ENCODE assay signal across 9 cellular contexts in the genomic region with DNA sequence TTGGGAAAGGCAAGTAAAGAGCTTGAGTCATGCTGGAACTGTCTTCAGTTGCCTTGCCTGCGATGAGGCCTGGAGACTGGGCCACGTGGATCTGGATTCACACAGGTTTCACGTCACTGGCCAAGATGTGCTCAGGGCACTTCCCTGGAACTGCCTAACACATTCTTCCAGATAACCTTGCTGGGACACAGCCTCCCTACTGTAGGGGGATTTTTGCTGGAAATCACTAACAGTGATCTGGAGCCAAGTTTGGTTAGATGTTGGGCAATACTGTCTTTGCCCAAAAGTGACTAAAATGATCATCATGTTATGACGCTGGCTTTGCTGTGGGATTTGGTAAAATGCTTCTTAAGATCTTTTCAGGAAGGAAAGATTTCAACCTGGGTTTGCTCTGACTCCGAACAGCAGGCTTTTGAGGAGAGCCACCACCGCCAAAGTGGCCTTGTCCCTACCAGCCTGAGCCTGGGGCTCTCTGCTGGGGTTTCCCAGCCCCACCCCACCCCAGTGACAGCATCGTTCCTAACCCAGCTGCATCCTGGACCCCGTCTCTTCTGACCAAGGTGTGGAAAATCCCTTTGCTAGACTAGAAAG. TPM values are rescaled to one million over a fixed set of nuclear protein-coding genes. Genes with fewer than 3 reads are reported as not detected.
DNase-seq lines count a peak whose midpoint lies in the region; ATAC-seq, FAIRE-seq and TF ChIP-seq lines count a peak whose summit lies in the region.
"Had no signal": no experiment of that assay in that cellular context is flagged by ENCODE, and none has a peak within 500 bp of the region (broad histone marks: within the 10 kb centered on the region; RNA-seq: fewer than 3 reads in every experiment).

No MANE protein-coding gene starts in this region.

- peak overlapping the region; percentile 15 to 57 for H3K27ac ChIP-seq in ascending aorta

- no peaks in the 10 kb centered on the region for H3K4me1 Mint-ChIP-seq in stimulated activated memory B cell treated with anti-CD40 and anti-IgM and Interleukin-4, amounts not matched to agents 10 μg/mL and 1 μg/mL and 100 μg/mL, for 72 hours

- no peak for TF ChIP-seq CTCF in ascending aorta (IDR thresholded peaks at IDR 0.05)

- intact Hi-C loops in ascending aorta (cut with DNase I): no loop called here
- intact Hi-C loops in Right ventricle myocardium superior (cut with DNase I): no loop called here

- no peaks in the 10 kb centered on the region for H3K9me3 ChIP-seq in ascending aorta

- H3K36me3 Mint-ChIP-seq in stimulated activated memory B cell treated with anti-CD40 and anti-IgM and Interleukin-4, amounts not matched to agents 10 μg/mL and 1 μg/mL and 100 μg/mL, for 72 hours: no peaks in the 10 kb centered on the region

- no peak overlapping the region for H3K27ac Mint-ChIP-seq in stimulated activated memory B cell treated with anti-CD40 and anti-IgM and Interleukin-4, amounts not matched to agents 10 μg/mL and 1 μg/mL and 100 μg/mL, for 72 hours

- no peaks in the 10 kb centered on the region for H3K36me3 ChIP-seq in ascending aorta

- no peak overlapping the region for H3K4me3 ChIP-seq in ascending aorta

- no peak for FAIRE-seq in GM12892 (lab: Jason Lieb, UNC)
- FAIRE-seq: HTR-8/SVneo had no signal

- peaks cover 8 to 34% of the 10 kb centered on the region in 2 donors for H3K4me1 ChIP-seq in ascending aorta

- no peaks in the 10 kb centered on the region for H3K9me3 Mint-ChIP-seq in stimulated activated memory B cell treated with anti-CD40 and anti-IgM and Interleukin-4, amounts not matched to agents 10 μg/mL and 1 μg/mL and 100 μg/mL, for 72 hours

- H3K27me3 Mint-ChIP-seq in stimulated activated memory B cell treated with anti-CD40 and anti-IgM and Interleukin-4, amounts not matched to agents 10 μg/mL and 1 μg/mL and 100 μg/mL, for 72 hours: peaks cover 22% of the 10 kb centered on the region

- peak; percentile 30 for DNase-seq in GM12892 (ENCODE audit: insufficient read length)
- DNase-seq in ascending aorta (ENCODE audit: low spot score in 2 of 2): peak in 1 of 2 donors; percentile 85
- peak; percentile 70 for DNase-seq in Right ventricle myocardium superior
- DNase-seq in NOMO-1 (lab: John Stamatoyannopoulos, UW; ENCODE audit: unreplicated experiment in 2 of 2): no peak
- DNase-seq in HEK293T (ENCODE audit: extremely low spot score): no peak
- no peak for DNase-seq in activated effector memory CD4-positive, alpha-beta T cell treated with anti-CD3 and anti-CD28 coated beads, Interleukin-2, amount 50 U/mL, for 16 hours

- H3K27me3 ChIP-seq in ascending aorta: no peaks in the 10 kb centered on the region

- CTCF ChIA-PET in HEK293T (lab: Yijun Ruan, JAX): no interaction called here

- H3K4me3 Mint-ChIP-seq in stimulated activated memory B cell treated with anti-CD40 and anti-IgM and Interleukin-4, amounts not matched to agents 10 μg/mL and 1 μg/mL and 100 μg/mL, for 72 hours: no peak overlapping the region

- POLR2A ChIA-PET in HEK293T (lab: Yijun Ruan, JAX): no interaction called here

- ATAC-seq in Right ventricle myocardium superior (ENCODE audit: poor library complexity): peak; percentile 56
- ATAC-seq in stimulated activated memory B cell treated with anti-CD40 and anti-IgM and Interleukin-4, amounts not matched to agents 10 μg/mL and 1 μg/mL and 100 μg/mL, for 72 hours: peak; percentile 37
- ATAC-seq in GM19023 (IDR thresholded peaks at IDR 0.05; ENCODE audit: unreplicated experiment): no peak

- no peak for TF ChIP-seq POLR2A in GM12892 (IDR thresholded peaks at IDR 0.05; ENCODE audit: low read depth, low read length)

TF ChIP-seq in HEK293T, 16 proteins besides CTCF, POLR2A, EP300 and RAD21:
- TF ChIP-seq SP1 (IDR thresholded peaks at IDR 0.05) (no peak), FOXM1 (IDR thresholded peaks at IDR 0.05; ENCODE audit: borderline replicate concordance) (no peak), NFRKB (IDR thresholded peaks at IDR 0.05) (no peak), SUZ12 (IDR thresholded peaks at IDR 0.05) (no peak), FOXA1 (IDR thresholded peaks at IDR 0.05) (no peak), BHLHE40 (IDR thresholded peaks at IDR 0.05; ENCODE audit: borderline replicate concordance) (no peak), TARDBP (IDR thresholded peaks at IDR 0.05) (no peak), ZNF384 (IDR thresholded peaks at IDR 0.05) (no peak), ELF4 (IDR thresholded peaks at IDR 0.05) (no peak), FOXK2 (IDR thresholded peaks at IDR 0.05) (no peak), ARNT (IDR thresholded peaks at IDR 0.05) (no peak), HDGF (IDR thresholded peaks at IDR 0.05; ENCODE audit: borderline replicate concordance) (no peak), LEF1 (IDR thresholded peaks at IDR 0.05; ENCODE audit: borderline replicate concordance) (no peak)

RNA-seq across cellular contexts. Expression of a gene that starts 14.7 kb away (rescaled TPM):
- polyA plus RNA-seq in GM12892 (2012; ENCODE audit: missing spikeins): 0.08 TPM
- total RNA-seq in ascending aorta (435 TPM), Right ventricle myocardium superior (143 TPM)

RNA-seq across cellular contexts. Expression of a gene that starts 29.1 kb away (rescaled TPM):
- 12.2 TPM for polyA plus RNA-seq in GM12892 (2012; ENCODE audit: missing spikeins)
- total RNA-seq in ascending aorta (67.2 TPM), Right ventricle myocardium superior (29.8 TPM)

RNA-seq across cellular contexts. Expression of a gene that starts 36.0 kb away (rescaled TPM):
- 16.5 TPM for polyA plus RNA-seq in GM12892 (2012; ENCODE audit: missing spikeins)
- total RNA-seq in ascending aorta (13.2 TPM), Right ventricle myocardium superior (29.1 TPM)

RNA-seq across cellular contexts. Expression of a gene that starts 58.9 kb away (rescaled TPM):
- polyA plus RNA-seq in GM12892 (2012; ENCODE audit: missing spikeins): 0.70 TPM
- total RNA-seq in ascending aorta: 365 TPM
- total RNA-seq in Right ventricle myocardium superior: 499 TPM

Comparison
In these comparisons a context has a peak if more than half of its experiments do, and no peak if none do; other contexts are left out.
1. DNase-seq: peak in GM12892 (single experiment) and Right ventricle myocardium superior (single experiment); none in NOMO-1 (0 of 2), HEK293T (single experiment) and activated effector memory CD4-positive, alpha-beta T cell treated with anti-CD3 and anti-CD28 coated beads, Interleukin-2, amount 50 U/mL, for 16 hours (single experiment).